ENCODE assay signal across 18 cellular contexts in the genomic region with DNA sequence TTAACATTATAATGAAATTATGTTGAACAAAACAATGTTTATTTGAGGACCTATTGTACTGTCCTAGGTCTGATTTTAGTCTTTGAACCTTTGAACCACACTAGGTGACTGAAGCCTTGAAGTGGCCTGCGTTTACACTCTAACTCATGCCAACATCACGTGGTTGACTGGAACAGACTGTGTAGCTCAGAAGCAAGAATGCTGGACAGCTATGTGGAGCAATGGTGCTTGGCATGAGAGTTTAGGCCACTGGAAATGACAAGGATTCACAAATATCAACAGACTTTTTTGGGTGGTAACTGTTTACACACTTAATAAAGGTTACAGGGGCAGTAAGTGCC.
"Had no signal": no experiment of that assay in that cellular context is flagged by ENCODE, and none has a peak within 500 bp of the region (broad histone marks: within the 10 kb centered on the region; RNA-seq: fewer than 3 reads in every experiment).

No MANE protein-coding gene starts in this region.

- FAIRE-seq: endometrium, frontal cortex had no signal

- H3K4me1 ChIP-seq: parathyroid adenoma, thyroid gland, uterus had no signal

- H3K9me3 ChIP-seq: thyroid gland, uterus had no signal

- H3K4me3 ChIP-seq: coronary artery, lung, thyroid gland, uterus had no signal

- DNase-seq: activated B cell treated with CpG ODN at 0.5 μM for 24 hours; activated CD4-positive, alpha-beta memory T cell treated with anti-CD3 and anti-CD28 coated beads, Interleukin-2, amount 10 ng/mL, durations not matched to agents 7 days and 5 days; activated CD4-positive, alpha-beta T cell treated with anti-CD3 and anti-CD28 coated beads for 4 hours; activated CD8-positive, alpha-beta memory T cell treated with anti-CD3 and anti-CD28 coated beads, Interleukin-2, amount 10 ng/mL, durations not matched to agents 7 days and 5 days; activated naive CD4-positive, alpha-beta T cell; activated naive CD8-positive, alpha-beta T cell treated with anti-CD3 and anti-CD28 coated beads for 36 hours; amniotic stem cell; stimulated activated CD4-positive, alpha-beta T cell treated with anti-CD3 and anti-CD28 coated beads, Interleukin-12 subunit alpha, Interleukin-12 subunit beta, amount 100 ng/mL, for 4 hours; stimulated activated CD4-positive, alpha-beta T cell treated with anti-CD3 and anti-CD28 coated beads, Interleukin-1b, Interleukin-23, amount 100 ng/mL, for 48 hours; stimulated activated CD8-positive, alpha-beta memory T cell treated with anti-CD3 and anti-CD28 coated beads, Interleukin-4, amount 100 ng/mL, for 48 hours; stimulated activated naive CD4-positive, alpha-beta T cell treated with Interleukin-2 at 50 U/mL for 16 hours; thyroid gland; uterus had no signal

- H3K36me3 ChIP-seq: thyroid gland, uterus had no signal

- H3K27me3 ChIP-seq: thyroid gland, uterus had no signal

- H3K27ac ChIP-seq: coronary artery, parathyroid adenoma, thyroid gland, uterus had no signal

- H3K79me2 ChIP-seq: parathyroid adenoma had no signal

- H3K9ac ChIP-seq: parathyroid adenoma had no signal

- H2AFZ ChIP-seq: parathyroid adenoma had no signal
